In genomic region chr17:7744416-7744815, GRCh38 we compare ENCODE assay signal across 1 cellular context.
A peak's percentile ranks its signal among the peaks of the same experiment; 100 is the strongest.
TF ChIP-seq lines count a peak whose summit lies in the region.

No MANE protein-coding gene starts in this region.

TF ChIP-seq in K562, 482 proteins besides CTCF, POLR2A, EP300 and RAD21:
- TF ChIP-seq ZBTB9 (CRISPR knock-in tag; IDR thresholded peaks at IDR 0.05), result no peak
- no peak for TF ChIP-seq MLLT1 (IDR thresholded peaks at IDR 0.05)
- TF ChIP-seq PBX2 (CRISPR knock-in tag; IDR thresholded peaks at IDR 0.05; ENCODE audit: low read depth), result no peak
- peak; percentile 73 for TF ChIP-seq PBX2 (tag; conservative IDR thresholded peaks at IDR 0.05; ENCODE audit: low read depth)
- no peak for TF ChIP-seq RBM39 (optimal IDR thresholded peaks at IDR 0.05; ENCODE audit: low read depth, low read length)
- no peak for TF ChIP-seq HMG20B (CRISPR knock-in tag; IDR thresholded peaks at IDR 0.05)
- TF ChIP-seq REST (CRISPR knock-in tag; IDR thresholded peaks at IDR 0.05; ENCODE audit: low read depth), result no peak
- TF ChIP-seq ZBTB5 (IDR thresholded peaks at IDR 0.05), result no peak
- no peak for TF ChIP-seq TCFL5 (CRISPR knock-in tag; conservative IDR thresholded peaks at IDR 0.05)
- TF ChIP-seq MEIS2 (IDR thresholded peaks at IDR 0.05; ENCODE audit: partially characterized antibody), result peak; percentile 35
